In genomic region chr4:4430492-4431195, GRCh38 we compare ENCODE assay signal across 8 cellular contexts. TPM values are rescaled to one million over a fixed set of nuclear protein-coding genes. Genes with fewer than 3 reads are reported as not detected.
DNase-seq lines count a peak whose midpoint lies in the region; ATAC-seq and TF ChIP-seq lines count a peak whose summit lies in the region.

No MANE protein-coding gene starts in this region.

- peak; percentile 26 to 75 (median 35) for DNase-seq in CD8-positive, alpha-beta memory T cell
- peak; percentile 48 for DNase-seq in GM19240 (ENCODE audit: insufficient read length, low spot score)
- DNase-seq in HUDEP-2 (lab: John Stamatoyannopoulos, UW; ENCODE audit: unreplicated experiment in 76 of 76): peak in 60 of 76 experiments; percentile 1 to 62 (median 34)
- peak; percentile 10 for DNase-seq in SK-N-MC (ENCODE audit: low read depth, low spot score)
- DNase-seq in astrocyte of the cerebellum (ENCODE audit: low read depth): peak; percentile 8
- DNase-seq in inferior parietal cortex (ENCODE audit: extremely low spot score): peak; percentile 48
- DNase-seq in stimulated activated CD4-positive, alpha-beta T cell treated with anti-CD3 and anti-CD28 coated beads, TNF-alpha, amount 100 ng/mL, for 48 hours (ENCODE audit: low read depth in 3 of 3): peak; percentile 22 to 41 (median 31)

- no peaks in the 10 kb centered on the region for H3K4me1 ChIP-seq in CD8-positive, alpha-beta memory T cell (ENCODE audit: insufficient read depth, low read length)

- no peaks in the 10 kb centered on the region for H3K27me3 ChIP-seq in CD8-positive, alpha-beta memory T cell (ENCODE audit: insufficient read depth, low read length, poor library complexity, severe bottlenecking)

- peak; percentile 80 for TF ChIP-seq CTCF in astrocyte of the cerebellum (IDR thresholded peaks at IDR 0.05; ENCODE audit: low read depth, low read length, missing control alignments)

- H3K4me3 Mint-ChIP-seq in CD8-positive, alpha-beta memory T cell: no peak overlapping the region

- H3K9me3 Mint-ChIP-seq in CD8-positive, alpha-beta memory T cell: no peaks in the 10 kb centered on the region

- H3K9me3 ChIP-seq in CD8-positive, alpha-beta memory T cell (ENCODE audit: low read length): no peaks in the 10 kb centered on the region
- no peaks in the 10 kb centered on the region for H3K9me3 ChIP-seq in SK-N-MC (ENCODE audit: low read depth, low read length)

- ATAC-seq in HG02840 (IDR thresholded peaks at IDR 0.05; ENCODE audit: low FRiP score, unreplicated experiment): no peak

- H3K27me3 Mint-ChIP-seq in CD8-positive, alpha-beta memory T cell: no peaks in the 10 kb centered on the region

- CTCF ChIA-PET in CD8-positive, alpha-beta memory T cell (lab: Charles Lee): interaction anchor here (0.9 to 3.4 kb wide), 12 partner anchors 9 to 183 kb away, joined by 3 to 25 read pairs (median 5); partner anchors contain the start of gene TMEM128

- peak overlapping the region in 3 of 8 donors; percentile 2 to 54 (median 25) for H3K27ac Mint-ChIP-seq in CD8-positive, alpha-beta memory T cell

- no peak overlapping the region for H3K27ac ChIP-seq in CD8-positive, alpha-beta memory T cell (ENCODE audit: low read depth, low read length)
- no peak overlapping the region for H3K27ac ChIP-seq in SK-N-MC

- POLR2A ChIA-PET in CD8-positive, alpha-beta memory T cell (lab: Charles Lee): interaction anchor here (0.8 kb wide), 1 partner anchor 162 kb away, joined by 4 read pairs; no protein-coding TSS in a partner anchor

- in situ Hi-C loops in astrocyte of the cerebellum (cut with HindIII; ENCODE audit: low sequenced_read_pairs): no loop called here

- no peak overlapping the region for H3K4me3 ChIP-seq in CD8-positive, alpha-beta memory T cell (ENCODE audit: low read length)
- no peak overlapping the region for H3K4me3 ChIP-seq in SK-N-MC
- H3K4me3 ChIP-seq in astrocyte of the cerebellum (ENCODE audit: low read depth, low read length): no peak overlapping the region

- peaks cover 0 to 51% (median 3%) of the 10 kb centered on the region in 3 donors for H3K36me3 Mint-ChIP-seq in CD8-positive, alpha-beta memory T cell

- no peak overlapping the region for H3K9ac ChIP-seq in SK-N-MC (ENCODE audit: insufficient read length)

- H3K4me1 Mint-ChIP-seq in CD8-positive, alpha-beta memory T cell: peaks cover 6 to 8% (median 7%) of the 10 kb centered on the region in 3 donors

- no peaks in the 10 kb centered on the region for H3K36me3 ChIP-seq in CD8-positive, alpha-beta memory T cell (ENCODE audit: insufficient read depth, low read length)
- H3K36me3 ChIP-seq in SK-N-MC (ENCODE audit: insufficient read depth, low read length): no peaks in the 10 kb centered on the region

RNA-seq across cellular contexts. Expression of gene NSG1, which starts 43.7 kb away (rescaled TPM):
- 10 to 100 TPM; 15.1 to 16.3 TPM for total RNA-seq in CD8-positive, alpha-beta memory T cell
- polyA plus RNA-seq in CD8-positive, alpha-beta memory T cell: 49.8 TPM
